ENCODE assay signal across 1 cellular context in genomic region chr5:31470608-31471007, GRCh38.
A peak's percentile ranks its signal among the peaks of the same experiment; 100 is the strongest.
TF ChIP-seq lines count a peak whose summit lies in the region.

No MANE protein-coding gene starts in this region.

TF ChIP-seq in K562, 482 proteins besides CTCF, POLR2A, EP300 and RAD21 (continued from another document and continues in another):
- TF ChIP-seq STAT6 (CRISPR knock-in tag; IDR thresholded peaks at IDR 0.05), result no peak
- peak; percentile 42; the same call in 1 of the 2 replicates for TF ChIP-seq ATF3 (IDR thresholded peaks at IDR 0.05)
- no peak for TF ChIP-seq ATF3 (CRISPR knock-in tag; conservative IDR thresholded peaks at IDR 0.05)
- peak in 1 of 2 experiments; percentile 55; a peak in 1 of 4 replicates for TF ChIP-seq RCOR1 (IDR thresholded peaks at IDR 0.05; ENCODE audit: borderline replicate concordance in 1 of 2, low read depth in 2 of 2, low read length in 2 of 2)
- no peak for TF ChIP-seq ZFP91 (CRISPR knock-in tag; IDR thresholded peaks at IDR 0.05)
- no peak for TF ChIP-seq HDAC8 (tag; IDR thresholded peaks at IDR 0.05)
- peak; percentile 45 for TF ChIP-seq CXXC5 (CRISPR knock-in tag; IDR thresholded peaks at IDR 0.05)
- peak; percentile 78; the same call in 1 of the 2 replicates for TF ChIP-seq DPF2 (IDR thresholded peaks at IDR 0.05)
- peak; percentile 23; the same call in 1 of the 2 replicates for TF ChIP-seq SPI1 (IDR thresholded peaks at IDR 0.05; ENCODE audit: borderline replicate concordance, low read depth, low read length)
- TF ChIP-seq ZMIZ1 (IDR thresholded peaks at IDR 0.05; ENCODE audit: low read depth in 2 of 2, low read length in 2 of 2), result no peak
- TF ChIP-seq ZNF696 (CRISPR knock-in tag; conservative IDR thresholded peaks at IDR 0.05), result no peak
- no peak for TF ChIP-seq TFAM (CRISPR knock-in tag; conservative IDR thresholded peaks at IDR 0.05)
- TF ChIP-seq POU5F1 (IDR thresholded peaks at IDR 0.05; ENCODE audit: borderline replicate concordance, low read depth, low read length, partially characterized antibody), result no peak
- TF ChIP-seq THRB (CRISPR knock-in tag; conservative IDR thresholded peaks at IDR 0.05), result no peak
- TF ChIP-seq SMARCE1 (IDR thresholded peaks at IDR 0.05), result peak; percentile 53; the same call in 1 of the 2 replicates
- no peak for TF ChIP-seq RBBP5 (IDR thresholded peaks at IDR 0.05; ENCODE audit: borderline replicate concordance, insufficient read depth, low read length, poor library complexity, severe bottlenecking)
- TF ChIP-seq MYBL2 (IDR thresholded peaks at IDR 0.05; ENCODE audit: low read depth), result no peak
- no peak for TF ChIP-seq MYBL2 (CRISPR knock-in tag; IDR thresholded peaks at IDR 0.05; ENCODE audit: borderline replicate concordance)
- no peak for TF ChIP-seq SLC30A9 (CRISPR knock-in tag; IDR thresholded peaks at IDR 0.05)
- no peak for TF ChIP-seq CHCHD3 (CRISPR knock-in tag; IDR thresholded peaks at IDR 0.05)
- peak; percentile 84 for TF ChIP-seq SMARCA4 (IDR thresholded peaks at IDR 0.05)
- no peak for TF ChIP-seq ZBED1 (IDR thresholded peaks at IDR 0.05)
- no peak for TF ChIP-seq MECOM (CRISPR knock-in tag; IDR thresholded peaks at IDR 0.05)
- TF ChIP-seq FOXK2 (conservative IDR thresholded peaks at IDR 0.05 in 1 of 2, IDR thresholded peaks at IDR 0.05 in 1 of 2; ENCODE audit: low read depth in 2 of 2), result peak in 1 of 2 experiments; percentile 85; a peak in 2 of 4 replicates
- no peak for TF ChIP-seq ZNF512 (tag; IDR thresholded peaks at IDR 0.05)
- no peak for TF ChIP-seq STAT5A (IDR thresholded peaks at IDR 0.05; ENCODE audit: borderline replicate concordance, low read length)
- no peak for TF ChIP-seq ZNF551 (CRISPR knock-in tag; IDR thresholded peaks at IDR 0.05)
- peak; percentile 91 for TF ChIP-seq MAFG (tag; conservative IDR thresholded peaks at IDR 0.05)
- TF ChIP-seq ZNF274 (IDR thresholded peaks at IDR 0.05; ENCODE audit: borderline replicate concordance, low read depth, low read length), result no peak
- no peak for TF ChIP-seq ZKSCAN3 (CRISPR knock-in tag; IDR thresholded peaks at IDR 0.05)
- no peak for TF ChIP-seq GATAD2B (IDR thresholded peaks at IDR 0.05; ENCODE audit: borderline replicate concordance)
- TF ChIP-seq HMBOX1 (IDR thresholded peaks at IDR 0.05), result no peak
- no peak for TF ChIP-seq ZNF121 (CRISPR knock-in tag; conservative IDR thresholded peaks at IDR 0.05)
- peak; percentile 96 for TF ChIP-seq VEZF1 (CRISPR knock-in tag; IDR thresholded peaks at IDR 0.05)
- no peak for TF ChIP-seq SIN3B (IDR thresholded peaks at IDR 0.05; ENCODE audit: low read depth)
- TF ChIP-seq L3MBTL2 (IDR thresholded peaks at IDR 0.05), result peak; percentile 62
- TF ChIP-seq MTA2 (IDR thresholded peaks at IDR 0.05; ENCODE audit: low read depth), result 0 out of 2 replicates have a peak, but pooled peaks have one; percentile 5
- TF ChIP-seq FIP1L1 (IDR thresholded peaks at IDR 0.05; ENCODE audit: low read depth, low read length, poor library complexity, severe bottlenecking), result no peak
- no peak for TF ChIP-seq ZNF354B (CRISPR knock-in tag; IDR thresholded peaks at IDR 0.05)
- no peak for TF ChIP-seq ZNF174 (CRISPR knock-in tag; IDR thresholded peaks at IDR 0.05)
- TF ChIP-seq EGR1 (conservative IDR thresholded peaks at IDR 0.05), result no peak
- TF ChIP-seq CBX3 (IDR thresholded peaks at IDR 0.05; ENCODE audit: borderline replicate concordance in 1 of 2, low read length in 2 of 2), result peak in 1 of 2 experiments; percentile 81; a peak in 1 of 3 replicates
- TF ChIP-seq ZKSCAN8 (CRISPR knock-in tag; IDR thresholded peaks at IDR 0.05), result no peak
- TF ChIP-seq HMG20B (CRISPR knock-in tag; IDR thresholded peaks at IDR 0.05), result no peak
- peak; percentile 73 for TF ChIP-seq TFAP4 (CRISPR knock-in tag; IDR thresholded peaks at IDR 0.05; ENCODE audit: borderline replicate concordance)
- no peak for TF ChIP-seq CC2D1A (IDR thresholded peaks at IDR 0.05)
- no peak for TF ChIP-seq ATF1 (CRISPR knock-in tag; IDR thresholded peaks at IDR 0.05)
- TF ChIP-seq ATF1 (tag; IDR thresholded peaks at IDR 0.05), result 0 out of 2 replicates have a peak, but pooled peaks have one; percentile 20
- 0 out of 4 replicates have a peak, but pooled peaks have one; percentile 19 to 27 for TF ChIP-seq MAZ (CRISPR knock-in tag; conservative IDR thresholded peaks at IDR 0.05 in 1 of 2, IDR thresholded peaks at IDR 0.05 in 1 of 2)
- TF ChIP-seq DLX4 (CRISPR knock-in tag; IDR thresholded peaks at IDR 0.05), result no peak
- no peak for TF ChIP-seq KLF10 (CRISPR knock-in tag; IDR thresholded peaks at IDR 0.05)
- no peak for TF ChIP-seq MEF2D (tag; conservative IDR thresholded peaks at IDR 0.05; ENCODE audit: low read depth)
- no peak for TF ChIP-seq CREBBP (IDR thresholded peaks at IDR 0.05; ENCODE audit: low read depth, low read length)
- no peak for TF ChIP-seq DDX20 (tag; IDR thresholded peaks at IDR 0.05; ENCODE audit: low read depth)
- no peak for TF ChIP-seq FOXM1 (IDR thresholded peaks at IDR 0.05; ENCODE audit: low read depth)
- no peak for TF ChIP-seq FOXM1 (CRISPR knock-in tag; IDR thresholded peaks at IDR 0.05; ENCODE audit: low read depth)
- no peak for TF ChIP-seq ELF4 (CRISPR knock-in tag; IDR thresholded peaks at IDR 0.05)
- no peak for TF ChIP-seq SMARCA5 (IDR thresholded peaks at IDR 0.05)
- TF ChIP-seq SIRT6 (IDR thresholded peaks at IDR 0.05; ENCODE audit: low read depth, low read length), result no peak
- TF ChIP-seq TRIM28 (IDR thresholded peaks at IDR 0.05), result no peak
- TF ChIP-seq YY1 (IDR thresholded peaks at IDR 0.05; ENCODE audit: borderline replicate concordance in 1 of 3, control insufficient read depth in 1 of 3, extremely low read depth in 1 of 3, insufficient read depth in 3 of 3, insufficient read length in 1 of 3, insufficient replicate concordance in 2 of 3, low read depth in 1 of 3, low read length in 2 of 3), result peak in 1 of 3 experiments; percentile 42
